15 cellular contexts compared by ENCODE assay signal in genomic region chr20:3330046-3330741, GRCh38.
DNase-seq lines count a peak whose midpoint lies in the region; ATAC-seq, FAIRE-seq and TF ChIP-seq lines count a peak whose summit lies in the region.
"Had no signal": no experiment of that assay in that cellular context is flagged by ENCODE, and none has a peak within 500 bp of the region (broad histone marks: within the 10 kb centered on the region; RNA-seq: fewer than 3 reads in every experiment).

No MANE protein-coding gene starts in this region.

- H3K36me3 Mint-ChIP-seq in MCF 10A (ENCODE audit: insufficient read depth, unreplicated experiment) (peaks cover 47% of the 10 kb centered on the region), endodermal cell (ENCODE audit: low read depth) (peaks cover 46% of the 10 kb centered on the region)

- no peak for TF ChIP-seq CTCF in MCF 10A (IDR thresholded peaks at IDR 0.05; ENCODE audit: unreplicated experiment)
- no peak for TF ChIP-seq CTCF in mammary epithelial cell (conservative IDR thresholded peaks at IDR 0.05 in 1 of 2, IDR thresholded peaks at IDR 0.05 in 1 of 2; ENCODE audit: extremely low read depth in 1 of 2, insufficient read depth in 1 of 2, low read depth in 1 of 2, low read length in 2 of 2)
- peak; percentile 19 for TF ChIP-seq CTCF in endodermal cell (conservative IDR thresholded peaks at IDR 0.05)
- TF ChIP-seq CTCF in kidney (IDR thresholded peaks at IDR 0.05; ENCODE audit: borderline replicate concordance, extremely low read depth, insufficient read depth), result no peak

- no peak overlapping the region for H3K4me2 ChIP-seq in mammary epithelial cell (ENCODE audit: insufficient read depth, low read depth, low read length)

- H3K36me3 ChIP-seq in mammary epithelial cell (ENCODE audit: insufficient read depth, low read length) (peaks cover 19% of the 10 kb centered on the region), endodermal cell (ENCODE audit: control insufficient read depth, insufficient read depth, low read length) (peaks cover 41% of the 10 kb centered on the region), kidney (ENCODE audit: control insufficient read depth in 1 of 2, insufficient read depth in 2 of 2, low read length in 2 of 2) (peaks cover 26 to 41% of the 10 kb centered on the region in 2 donors)

- ATAC-seq in HG02970 (IDR thresholded peaks at IDR 0.05; ENCODE audit: low FRiP score, unreplicated experiment) (no peak), HG03342 (IDR thresholded peaks at IDR 0.05; ENCODE audit: unreplicated experiment) (no peak)

- FAIRE-seq in kidney (lab: Jason Lieb, UNC), result no peak
- FAIRE-seq: colon had no signal

- POLR2A ChIA-PET in MCF 10A (lab: Yijun Ruan, JAX), result interaction anchor here (0.7 to 1.2 kb wide), 2 partner anchors 15 to 35 kb away, joined by 4 read pairs; no protein-coding TSS in a partner anchor

- no peaks in the 10 kb centered on the region for H3K27me3 ChIP-seq in mammary epithelial cell (ENCODE audit: insufficient read depth, low read length)
- H3K27me3 ChIP-seq in endodermal cell (ENCODE audit: control insufficient read depth, insufficient read depth, low read length, poor library complexity, severe bottlenecking), result no peaks in the 10 kb centered on the region

- H3K9ac ChIP-seq in mammary epithelial cell (ENCODE audit: insufficient read depth, low read length), result no peak overlapping the region
- H3K9ac ChIP-seq in endodermal cell (ENCODE audit: extremely low read depth, low read length, poor library complexity, severe bottlenecking), result no peak overlapping the region
- H3K9ac ChIP-seq in kidney (ENCODE audit: low read length in 2 of 2), result no peak overlapping the region
- H3K9ac ChIP-seq: parathyroid adenoma had no signal

- H3K4me1 Mint-ChIP-seq in MCF 10A (ENCODE audit: insufficient read depth, unreplicated experiment), result no peaks in the 10 kb centered on the region
- peaks cover 5% of the 10 kb centered on the region for H3K4me1 Mint-ChIP-seq in endodermal cell
- H3K4me1 Mint-ChIP-seq: activated B cell treated with CpG ODN at 0.5 μM for 24 hours had no signal

- dilution Hi-C loops in mammary epithelial cell (cut with HindIII; ENCODE audit: low sequenced_read_pairs), result no loop called here

- H2AFZ ChIP-seq in mammary epithelial cell (ENCODE audit: low read depth, low read length), result no peak overlapping the region
- H2AFZ ChIP-seq: parathyroid adenoma had no signal

- H3K4me1 ChIP-seq in mammary epithelial cell (ENCODE audit: insufficient read depth, low read length) (no peaks in the 10 kb centered on the region), endodermal cell (ENCODE audit: control insufficient read depth, insufficient read depth, low read length) (no peaks in the 10 kb centered on the region), kidney (ENCODE audit: control insufficient read depth in 1 of 2, insufficient read depth in 1 of 2, low read depth in 1 of 2, low read length in 2 of 2) (no peaks in the 10 kb centered on the region)
- H3K4me1 ChIP-seq: parathyroid adenoma had no signal

- DNase-seq in MCF 10A (ENCODE audit: unreplicated experiment), result peak; percentile 24
- no peak for DNase-seq in mammary epithelial cell
- DNase-seq in NCI-H1694 treated with DMSO at 0.1 percent for 48 hours (lab: John Stamatoyannopoulos, UW), result peak; percentile 31
- no peak for DNase-seq in endodermal cell
- DNase-seq in kidney, result no peak
- no peak for DNase-seq in activated CD8-positive, alpha-beta memory T cell treated with anti-CD3 and anti-CD28 coated beads, Interleukin-2, amount 50 U/mL, for 48 hours
- DNase-seq: activated B cell treated with CpG ODN at 0.5 μM for 24 hours; activated effector memory CD4-positive, alpha-beta T cell treated with anti-CD3 and anti-CD28 coated beads, Interleukin-2, amount 50 U/mL, for 16 hours; NCI-H2081; stimulated activated CD4-positive, alpha-beta T cell treated with anti-CD3 and anti-CD28 coated beads, Interleukin-2, amount 100 ng/mL, for 24 hours had no signal

- H3K27me3 Mint-ChIP-seq in MCF 10A (ENCODE audit: insufficient read depth, unreplicated experiment) (no peaks in the 10 kb centered on the region), endodermal cell (ENCODE audit: insufficient read depth) (no peaks in the 10 kb centered on the region)
- H3K27me3 Mint-ChIP-seq: activated B cell treated with CpG ODN at 0.5 μM for 24 hours; stimulated activated naive CD8-positive, alpha-beta T cell treated with anti-CD3 and anti-CD28 coated beads, Interleukin-15, Interleukin-2, amounts not matched to agents 100 ng/mL and 50 ng/mL, for 24 hours had no signal

- intact Hi-C loops in MCF 10A (cut with micrococcal nuclease) (no loop called here), mammary epithelial cell (cut with micrococcal nuclease) (no loop called here), kidney (cut with DNase I) (no loop called here)

- H4K20me1 ChIP-seq in mammary epithelial cell (ENCODE audit: insufficient read depth, low read length), result no peaks in the 10 kb centered on the region

- in situ Hi-C loops in mammary epithelial cell (cut with MboI; ENCODE audit: low sequenced_read_pairs in 2 of 2), result no loop called here

- no peak overlapping the region for H3K27ac ChIP-seq in mammary epithelial cell (ENCODE audit: insufficient read depth, low read depth, low read length)
- H3K27ac ChIP-seq in endodermal cell (ENCODE audit: low read depth, low read length), result no peak overlapping the region
- H3K27ac ChIP-seq in kidney (ENCODE audit: low read depth in 2 of 2, low read length in 2 of 2), result no peak overlapping the region
- H3K27ac ChIP-seq: parathyroid adenoma had no signal

- H3K27ac Mint-ChIP-seq in MCF 10A (ENCODE audit: low read depth, unreplicated experiment) (peak overlapping the region; percentile 19), endodermal cell (no peak overlapping the region)
- H3K27ac Mint-ChIP-seq: activated B cell treated with CpG ODN at 0.5 μM for 24 hours; stimulated activated naive CD8-positive, alpha-beta T cell treated with anti-CD3 and anti-CD28 coated beads, Interleukin-15, Interleukin-2, amounts not matched to agents 100 ng/mL and 50 ng/mL, for 24 hours had no signal

- H3K4me3 ChIP-seq in mammary epithelial cell (replicated peaks in 1 of 3; ENCODE audit: insufficient read depth in 1 of 3, low read depth in 2 of 3, low read length in 3 of 3), result no peak overlapping the region
- no peak overlapping the region for H3K4me3 ChIP-seq in endodermal cell (ENCODE audit: low read length)
- no peak overlapping the region for H3K4me3 ChIP-seq in kidney (ENCODE audit: low read length in 2 of 2)

- H3K9me3 Mint-ChIP-seq in MCF 10A (ENCODE audit: unreplicated experiment) (no peaks in the 10 kb centered on the region), endodermal cell (no peaks in the 10 kb centered on the region)
- H3K9me3 Mint-ChIP-seq: activated B cell treated with CpG ODN at 0.5 μM for 24 hours; stimulated activated naive CD8-positive, alpha-beta T cell treated with anti-CD3 and anti-CD28 coated beads, Interleukin-15, Interleukin-2, amounts not matched to agents 100 ng/mL and 50 ng/mL, for 24 hours had no signal

- no peaks in the 10 kb centered on the region for H3K79me2 ChIP-seq in mammary epithelial cell (ENCODE audit: insufficient read depth, low read length)
- H3K79me2 ChIP-seq: parathyroid adenoma had no signal

- CTCF ChIA-PET in MCF 10A (lab: Yijun Ruan, JAX), result interaction anchor here (0.6 to 2.8 kb wide), 11 partner anchors 8 to 277 kb away, joined by 3 to 16 read pairs (median 4); no protein-coding TSS in a partner anchor
- CTCF ChIA-PET in mammary epithelial cell (lab: Charles Lee; ENCODE audit: low non-redundant PET), result no interaction called here

- BruUV-seq in MCF 10A (replicated peaks; lab: Mats Ljungman, UMichigan) (no TSS peak), mammary epithelial cell (replicated peaks; lab: Mats Ljungman, UMichigan) (no TSS peak)

- H3K4me3 Mint-ChIP-seq in MCF 10A (ENCODE audit: unreplicated experiment) (no peak overlapping the region), endodermal cell (no peak overlapping the region)
- H3K4me3 Mint-ChIP-seq: activated B cell treated with CpG ODN at 0.5 μM for 24 hours; stimulated activated naive CD8-positive, alpha-beta T cell treated with anti-CD3 and anti-CD28 coated beads, Interleukin-15, Interleukin-2, amounts not matched to agents 100 ng/mL and 50 ng/mL, for 24 hours had no signal

- no peaks in the 10 kb centered on the region for H3K9me3 ChIP-seq in mammary epithelial cell (replicated peaks; ENCODE audit: insufficient read depth, low read length)
- H3K9me3 ChIP-seq in endodermal cell (ENCODE audit: control insufficient read depth, low read length), result no peaks in the 10 kb centered on the region
- H3K9me3 ChIP-seq in kidney (ENCODE audit: control insufficient read depth in 1 of 2, low read length in 2 of 2), result no peaks in the 10 kb centered on the region

- WGBS in mammary epithelial cell (ENCODE audit: low coverage, missing lambda C conversion rate), result 78% methylated on average over 4 of the region's 4 CpGs
- WGBS in endodermal cell (ENCODE audit: insufficient coverage in 1 of 2, insufficient read length in 1 of 2), 2 experiments, result 94 to 96% methylated on average over 3 to 4 of the region's 4 CpGs

Comparison
In these comparisons a context has a peak if more than half of its experiments do, and no peak if none do; other contexts are left out.
1. DNase-seq: peak in MCF 10A (single experiment) and NCI-H1694 treated with DMSO at 0.1 percent for 48 hours (single experiment); none in mammary epithelial cell (single experiment), endodermal cell (single experiment), kidney (single experiment) and activated CD8-positive, alpha-beta memory T cell treated with anti-CD3 and anti-CD28 coated beads, Interleukin-2, amount 50 U/mL, for 48 hours (single experiment).